In the genomic region with DNA sequence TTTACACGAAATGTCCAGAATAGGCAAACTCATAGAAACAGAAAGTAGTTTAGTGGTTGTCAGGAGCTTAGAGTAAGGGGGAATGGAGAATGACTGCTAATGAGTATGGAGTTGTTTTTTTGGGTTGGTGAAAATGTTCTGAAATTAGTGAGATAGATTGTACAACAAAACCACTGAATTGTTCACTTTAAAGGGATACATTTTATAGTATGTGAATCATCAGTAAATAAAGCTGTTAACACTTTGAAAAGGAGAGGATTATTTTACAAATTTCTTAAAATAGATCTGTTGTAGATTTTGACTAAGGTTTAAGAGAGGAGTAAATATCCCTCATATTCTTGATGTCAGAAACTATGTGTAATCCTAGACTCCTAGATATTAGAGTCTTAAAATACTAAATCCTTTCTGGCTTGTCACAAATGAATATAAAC, we compare ENCODE assay signal across 17 cellular contexts.
DNase-seq lines count a peak whose midpoint lies in the region; ATAC-seq and TF ChIP-seq lines count a peak whose summit lies in the region.
"Had no signal": no experiment of that assay in that cellular context is flagged by ENCODE, and none has a peak within 500 bp of the region (broad histone marks: within the 10 kb centered on the region; RNA-seq: fewer than 3 reads in every experiment).

No MANE protein-coding gene starts in this region.

- no peaks in the 10 kb centered on the region for H3K9me1 ChIP-seq in IMR-90 (ENCODE audit: insufficient read depth, low read length)

- H4K8ac ChIP-seq in IMR-90 (ENCODE audit: low read depth in 2 of 2, low read length in 2 of 2): no peak overlapping the region

- no peak overlapping the region for H2BK20ac ChIP-seq in IMR-90 (ENCODE audit: low read depth, low read length)

- POLR2A ChIA-PET in IMR-90 (lab: Charles Lee; ENCODE audit: unreplicated experiment): interaction anchor here (0.6 kb wide), 1 partner anchor 117 kb away, joined by 9 read pairs; no protein-coding TSS in a partner anchor
- POLR2A ChIA-PET in SK-N-SH (lab: Yijun Ruan, JAX): no interaction called here

- H2AFZ ChIP-seq in GM23248 (no peak overlapping the region), IMR-90 (replicated peaks; ENCODE audit: low read length, poor library complexity) (no peak overlapping the region), SK-N-SH (ENCODE audit: low read depth) (no peak overlapping the region)

- H2BK15ac ChIP-seq in IMR-90 (ENCODE audit: low read depth, low read length): no peak overlapping the region

- no peak for TF ChIP-seq CTCF in IMR-90 (conservative IDR thresholded peaks at IDR 0.05; ENCODE audit: low read depth, low read length)
- no peak for TF ChIP-seq CTCF in osteocyte (IDR thresholded peaks at IDR 0.05)
- no peak for TF ChIP-seq CTCF in SK-N-SH (IDR thresholded peaks at IDR 0.05)

- H3K14ac ChIP-seq in IMR-90 (replicated peaks; ENCODE audit: low read depth, low read length): no peak overlapping the region

- no peaks in the 10 kb centered on the region for H3K27me3 ChIP-seq in GM23248 (replicated peaks; ENCODE audit: insufficient read depth)
- no peaks in the 10 kb centered on the region for H3K27me3 ChIP-seq in IMR-90 (ENCODE audit: control insufficient read depth, insufficient read depth, low read length)
- no peaks in the 10 kb centered on the region for H3K27me3 ChIP-seq in SK-N-SH (ENCODE audit: insufficient read depth)
- H3K27me3 ChIP-seq: heart right ventricle had no signal

- peaks cover 12% of the 10 kb centered on the region for H3K4me1 Mint-ChIP-seq in osteocyte (ENCODE audit: unreplicated experiment)

- DNase-seq in GM23248 (peak; percentile 14), IMR-90 (no peak), osteocyte (ENCODE audit: extremely low spot score, unreplicated experiment) (no peak), COR-L47 (lab: John Stamatoyannopoulos, UW) (no peak), mucosa of gallbladder (ENCODE audit: low spot score) (no peak), SK-N-SH (no peak)
- DNase-seq: activated CD4-positive, alpha-beta T cell treated with anti-CD3 and anti-CD28 coated beads for 48 hours; activated effector memory CD4-positive, alpha-beta T cell treated with Interleukin-2 at 50 U/mL for 16 hours; heart right ventricle; left ventricle myocardium superior; NCI-H1105; RPMI8226 had no signal

- peak overlapping the region; percentile 15 for H3K27ac Mint-ChIP-seq in osteocyte (ENCODE audit: unreplicated experiment)
- H3K27ac Mint-ChIP-seq: nephron; T-helper 1 cell treated with Interleukin-12 subunit alpha and Interleukin-12 subunit beta and Interleukin-4 antibody, amounts not matched to agents 30 μg/mL and 1 μg/mL, for 36 hours had no signal

- TF ChIP-seq POLR2A in IMR-90 (IDR thresholded peaks at IDR 0.05; ENCODE audit: low read depth, low read length): no peak

- no peaks in the 10 kb centered on the region for H3K27me3 Mint-ChIP-seq in osteocyte (ENCODE audit: unreplicated experiment)

- no peaks in the 10 kb centered on the region for H3K36me3 Mint-ChIP-seq in osteocyte (ENCODE audit: unreplicated experiment)

- H4K5ac ChIP-seq in IMR-90 (ENCODE audit: low read depth, low read length): no peak overlapping the region

- no peak overlapping the region for H3K9ac ChIP-seq in GM23248
- H3K9ac ChIP-seq in IMR-90 (ENCODE audit: low read depth, low read length): no peak overlapping the region
- no peak overlapping the region for H3K9ac ChIP-seq in SK-N-SH

- no peak overlapping the region for H3K4me3 Mint-ChIP-seq in osteocyte (ENCODE audit: unreplicated experiment)
- H3K4me3 Mint-ChIP-seq: CD14-positive monocyte; nephron; T-helper 1 cell treated with Interleukin-12 subunit alpha and Interleukin-12 subunit beta and Interleukin-4 antibody, amounts not matched to agents 30 μg/mL and 1 μg/mL, for 36 hours had no signal

- H3K4me2 ChIP-seq in GM23248 (ENCODE audit: unreplicated experiment) (no peak overlapping the region), IMR-90 (ENCODE audit: low read depth, low read length) (peak overlapping the region; percentile 78; the same call in 1 of the 2 replicates), SK-N-SH (no peak overlapping the region)

- dilution Hi-C loops in IMR-90 (cut with HindIII; ENCODE audit: low sequenced_read_pairs, unreplicated experiment): no loop called here

- H3K9me3 ChIP-seq in GM23248 (ENCODE audit: low read depth) (no peaks in the 10 kb centered on the region), IMR-90 (ENCODE audit: control insufficient read depth, insufficient read depth, low read length) (no peaks in the 10 kb centered on the region), SK-N-SH (no peaks in the 10 kb centered on the region)
- H3K9me3 ChIP-seq: heart right ventricle had no signal

- BruUV-seq in IMR-90 (replicated peaks; lab: Mats Ljungman, UMichigan): no TSS peak

- intact Hi-C loops in IMR-90 (cut with micrococcal nuclease): no loop called here

- no peak overlapping the region for H2AK5ac ChIP-seq in IMR-90 (ENCODE audit: low read depth, low read length)

- H2AK9ac ChIP-seq in IMR-90 (replicated peaks; ENCODE audit: low read depth, low read length, poor library complexity): no peak overlapping the region

- H3K79me2 ChIP-seq in GM23248 (ENCODE audit: insufficient read depth) (peaks cover 40% of the 10 kb centered on the region), SK-N-SH (ENCODE audit: insufficient read depth) (peaks cover 65% of the 10 kb centered on the region)

- ATAC-seq in GM18517 (IDR thresholded peaks at IDR 0.05; ENCODE audit: unreplicated experiment): peak; percentile 47
- ATAC-seq in IMR-90 (ENCODE audit: low read depth): peak; percentile 11; the same call in 1 of the 2 replicates
- ATAC-seq: heart right ventricle, left ventricle myocardium superior, sciatic nerve had no signal

- H2BK5ac ChIP-seq in IMR-90 (ENCODE audit: low read depth, low read length, poor library complexity, severe bottlenecking): no peak overlapping the region

- H3K18ac ChIP-seq in IMR-90 (ENCODE audit: low read depth, low read length): no peak overlapping the region; the same call in 1 of the 2 replicates

- peaks cover 7 to 19% of the 10 kb centered on the region in 2 experiments; a peak in 3 of 4 replicates for H3K79me1 ChIP-seq in IMR-90 (ENCODE audit: low read depth in 1 of 2, low read length in 2 of 2)

- CTCF ChIA-PET in IMR-90 (lab: Yijun Ruan, JAX) (no interaction called here), SK-N-SH (lab: Yijun Ruan, JAX) (interaction anchor here (0.8 to 1.3 kb wide), 2 partner anchors 17 to 18 kb away, joined by 4 to 5 read pairs; no protein-coding TSS in a partner anchor)

- no peak overlapping the region for H3K56ac ChIP-seq in IMR-90 (ENCODE audit: extremely low read depth, insufficient read depth, low read length)

- no peak for TF ChIP-seq EP300 in SK-N-SH (IDR thresholded peaks at IDR 0.05; ENCODE audit: borderline replicate concordance in 1 of 2, low read depth in 1 of 2, low read length in 1 of 2)

- H3K23ac ChIP-seq in IMR-90 (ENCODE audit: low read depth, low read length): peak overlapping the region; percentile 82; the same call in 1 of the 2 replicates

- no peak overlapping the region for H4K91ac ChIP-seq in IMR-90 (ENCODE audit: insufficient read depth, low read depth, low read length)

- WGBS in GM23248 (ENCODE audit: low coverage in 1 of 2, low lambda C conversion rate in 2 of 2, missing lambda C conversion rate in 2 of 2), 2 experiments: 95 to 100% methylated on average over 1 of the region's 1 CpG
- no CpG with 5 or more reads among the region's 1 CpG for WGBS in IMR-90 (ENCODE audit: extremely low coverage in 2 of 2, insufficient read length in 1 of 2), 2 experiments
- WGBS in SK-N-SH (ENCODE audit: low lambda C conversion rate): 96% methylated on average over 1 of the region's 1 CpG

- TF ChIP-seq RAD21 in IMR-90 (IDR thresholded peaks at IDR 0.05; ENCODE audit: low read length): no peak
- no peak for TF ChIP-seq RAD21 in SK-N-SH (IDR thresholded peaks at IDR 0.05; ENCODE audit: low read length)

- H3K36me3 ChIP-seq in GM23248 (ENCODE audit: low read depth) (no peaks in the 10 kb centered on the region), IMR-90 (ENCODE audit: control insufficient read depth, insufficient read depth, low read length) (no peaks in the 10 kb centered on the region), SK-N-SH (replicated peaks in 1 of 2; ENCODE audit: control insufficient read depth in 1 of 2, insufficient read depth in 2 of 2, low read length in 1 of 2) (peaks cover 0 to 24% of the 10 kb centered on the region in 2 experiments)
- H3K36me3 ChIP-seq: heart right ventricle had no signal

- H3K9me2 ChIP-seq in GM23248 (ENCODE audit: insufficient read depth) (no peaks in the 10 kb centered on the region), SK-N-SH (no peaks in the 10 kb centered on the region)

- H4K20me1 ChIP-seq in GM23248 (ENCODE audit: insufficient read depth) (no peaks in the 10 kb centered on the region), IMR-90 (ENCODE audit: insufficient read depth, low read length) (no peaks in the 10 kb centered on the region), SK-N-SH (ENCODE audit: insufficient read depth) (peaks cover 6% of the 10 kb centered on the region; the same call in 1 of the 2 replicates)

- H3K27ac ChIP-seq in GM23248: no peak overlapping the region
- H3K27ac ChIP-seq in IMR-90 (ENCODE audit: insufficient read depth, low read length): no peak overlapping the region
- H3K27ac ChIP-seq in SK-N-SH (ENCODE audit: low read depth in 2 of 2, low read length in 1 of 2): no peak overlapping the region

- H3K4ac ChIP-seq in IMR-90 (ENCODE audit: low read depth, low read length): no peak overlapping the region

- H2BK120ac ChIP-seq in IMR-90 (ENCODE audit: low read depth, low read length): no peak overlapping the region

- H3K4me1 ChIP-seq in GM23248 (ENCODE audit: insufficient read depth) (peaks cover 8% of the 10 kb centered on the region; the same call in 1 of the 2 replicates), IMR-90 (ENCODE audit: control insufficient read depth, insufficient read depth, low read length) (peaks cover 4% of the 10 kb centered on the region), SK-N-SH (ENCODE audit: control insufficient read depth in 1 of 2, insufficient read depth in 2 of 2, low read depth in 1 of 2, low read length in 1 of 2) (no peaks in the 10 kb centered on the region)

- no peak overlapping the region for H3K4me3 ChIP-seq in GM23248
- H3K4me3 ChIP-seq in IMR-90 (ENCODE audit: insufficient read depth, low read depth, low read length): no peak overlapping the region
- no peak overlapping the region for H3K4me3 ChIP-seq in SK-N-SH (ENCODE audit: low read depth in 2 of 2, low read length in 1 of 2)
- H3K4me3 ChIP-seq: heart right ventricle had no signal

- in situ Hi-C loops in GM23248 (cut with MboI) (loop anchor here (10.0 kb wide), 1 partner anchor 331 kb away; no protein-coding TSS in a partner anchor), IMR-90 (cut with MboI; ENCODE audit: low sequenced_read_pairs) (loop anchor here (25.0 kb wide), 1 partner anchor 923 kb away; no protein-coding TSS in a partner anchor)

- no peaks in the 10 kb centered on the region for H3K9me3 Mint-ChIP-seq in osteocyte (ENCODE audit: unreplicated experiment)
- H3K9me3 Mint-ChIP-seq: nephron; T-helper 1 cell treated with Interleukin-12 subunit alpha and Interleukin-12 subunit beta and Interleukin-4 antibody, amounts not matched to agents 30 μg/mL and 1 μg/mL, for 36 hours had no signal

- H3F3A ChIP-seq in GM23248 (ENCODE audit: insufficient read depth): no peaks in the 10 kb centered on the region
- peaks cover 3% of the 10 kb centered on the region for H3F3A ChIP-seq in SK-N-SH (replicated peaks; ENCODE audit: insufficient read depth)

TF ChIP-seq in SK-N-SH, 30 proteins besides CTCF, POLR2A, EP300 and RAD21 (continues in another document):
- TF ChIP-seq CHD2 (IDR thresholded peaks at IDR 0.05; ENCODE audit: low read length, partially characterized antibody): no peak
